8 cellular contexts compared by ENCODE assay signal in genomic region chr12:11650697-11651281, GRCh38. TPM values are rescaled to one million over a fixed set of nuclear protein-coding genes. Genes with fewer than 3 reads are reported as not detected.
DNase-seq lines count a peak whose midpoint lies in the region; ATAC-seq and TF ChIP-seq lines count a peak whose summit lies in the region.

No MANE protein-coding gene starts in this region.

- peak overlapping the region; percentile 84 for H3K4me3 Mint-ChIP-seq in Calu3 (ENCODE audit: low read depth, unreplicated experiment)
- H3K4me3 Mint-ChIP-seq in T-helper 2 cell treated with Interferon-gamma antibody and Interleukin-4, amounts not matched to agents 5 μg/mL and 100 μg/mL, for 36 hours: peak overlapping the region; percentile 85

- H3K4me3 ChIP-seq in Jurkat, Clone E6-1 (ENCODE audit: low read length): peak overlapping the region; percentile 78

- peak overlapping the region; percentile 97 for H3K27ac Mint-ChIP-seq in Calu3 (ENCODE audit: unreplicated experiment)
- peak overlapping the region; percentile 96 for H3K27ac Mint-ChIP-seq in T-helper 2 cell treated with Interferon-gamma antibody and Interleukin-4, amounts not matched to agents 5 μg/mL and 100 μg/mL, for 36 hours

- H3K9me3 Mint-ChIP-seq in Calu3 (ENCODE audit: low read depth, unreplicated experiment): no peaks in the 10 kb centered on the region
- H3K9me3 Mint-ChIP-seq in T-helper 2 cell treated with Interferon-gamma antibody and Interleukin-4, amounts not matched to agents 5 μg/mL and 100 μg/mL, for 36 hours: no peaks in the 10 kb centered on the region

- peaks cover 24% of the 10 kb centered on the region for H3K4me1 Mint-ChIP-seq in Calu3 (ENCODE audit: low read depth, unreplicated experiment)
- peaks cover 29% of the 10 kb centered on the region for H3K4me1 Mint-ChIP-seq in T-helper 2 cell treated with Interferon-gamma antibody and Interleukin-4, amounts not matched to agents 5 μg/mL and 100 μg/mL, for 36 hours (ENCODE audit: low read depth)

- no peak for TF ChIP-seq CTCF in Calu3 (IDR thresholded peaks at IDR 0.05; ENCODE audit: unreplicated experiment)

- DNase-seq in Calu3: no peak
- peak; percentile 67 for DNase-seq in Jurkat, Clone E6-1 (ENCODE audit: low read depth, low spot score)
- DNase-seq in T-helper 2 cell treated with Interferon-gamma antibody and Interleukin-4, amounts not matched to agents 5 μg/mL and 100 μg/mL, for 36 hours (ENCODE audit: low spot score): peak; percentile 27
- DNase-seq in epithelial cell of prostate (ENCODE audit: low read depth, low spot score): no peak
- DNase-seq in myocyte (ENCODE audit: low read depth): peak; percentile 29
- no peak for DNase-seq in effector CD4-positive, alpha-beta T cell
- DNase-seq in activated CD8-positive, alpha-beta memory T cell treated with anti-CD3 and anti-CD28 coated beads for 24 hours: no peak

- H3K27me3 Mint-ChIP-seq in Calu3 (ENCODE audit: unreplicated experiment): no peaks in the 10 kb centered on the region
- peaks cover 4% of the 10 kb centered on the region for H3K27me3 Mint-ChIP-seq in T-helper 2 cell treated with Interferon-gamma antibody and Interleukin-4, amounts not matched to agents 5 μg/mL and 100 μg/mL, for 36 hours (ENCODE audit: low read depth)

- CTCF ChIA-PET in Calu3 (lab: Charles Lee): no interaction called here

- peaks cover 52% of the 10 kb centered on the region for H3K36me3 Mint-ChIP-seq in Calu3 (ENCODE audit: insufficient read depth, unreplicated experiment)
- H3K36me3 Mint-ChIP-seq in T-helper 2 cell treated with Interferon-gamma antibody and Interleukin-4, amounts not matched to agents 5 μg/mL and 100 μg/mL, for 36 hours (ENCODE audit: low read depth): peaks cover 2% of the 10 kb centered on the region

- intact Hi-C loops in Calu3 (cut with micrococcal nuclease; ENCODE audit: unreplicated experiment): loop anchor here (2.0 to 5.0 kb wide), 6 partner anchors 57 to 227 kb away; no protein-coding TSS in a partner anchor

- BruUV-seq in Calu3 (replicated peaks; lab: Mats Ljungman, UMichigan): TSS peak; percentile 54

- ATAC-seq in HG03280 (IDR thresholded peaks at IDR 0.05; ENCODE audit: unreplicated experiment): no peak

- peak overlapping the region; percentile 99 for H3K27ac ChIP-seq in epithelial cell of prostate

RNA-seq across cellular contexts. Expression of gene ETV6, which starts 1.3 kb away (rescaled TPM):
- 80.6 and 89.1 TPM in 2 replicates for total RNA-seq in Calu3 (2022)
- 6.6 TPM for polyA plus RNA-seq in Jurkat, Clone E6-1 (2012; ENCODE audit: insufficient read depth, insufficient read length)
- 4.6 and 9.7 TPM in 2 replicates for total RNA-seq in myocyte
- 5.3 TPM for polyA plus RNA-seq in myocyte (2012)

Comparison
In these comparisons a context has a peak if more than half of its experiments do, and no peak if none do; other contexts are left out.
1. DNase-seq: peak in Jurkat, Clone E6-1 (single experiment), T-helper 2 cell treated with Interferon-gamma antibody and Interleukin-4, amounts not matched to agents 5 μg/mL and 100 μg/mL, for 36 hours (single experiment) and myocyte (single experiment); none in Calu3 (single experiment), epithelial cell of prostate (single experiment), effector CD4-positive, alpha-beta T cell (single experiment) and activated CD8-positive, alpha-beta memory T cell treated with anti-CD3 and anti-CD28 coated beads for 24 hours (single experiment).